7 cellular contexts compared by ENCODE assay signal in genomic region chr2:174341301-174341994, GRCh38. TPM values are rescaled to one million over a fixed set of nuclear protein-coding genes. Genes with fewer than 3 reads are reported as not detected.
A peak's percentile ranks its signal among the peaks of the same experiment; 100 is the strongest.
DNase-seq lines count a peak whose midpoint lies in the region; ATAC-seq and TF ChIP-seq lines count a peak whose summit lies in the region.

No MANE protein-coding gene starts in this region.

- ATAC-seq in HG02885 (IDR thresholded peaks at IDR 0.05; ENCODE audit: poor library complexity, unreplicated experiment), result peak; percentile 56

- DNase-seq in GM10266 (ENCODE audit: extremely low spot score) (peak; percentile 91), NCI-H446 treated with DMSO at 0.1 percent for 48 hours (lab: John Stamatoyannopoulos, UW) (peak; percentile 35), dermis microvascular lymphatic vessel endothelial cell (ENCODE audit: low read depth in 2 of 2) (peak; percentile 63 to 84), lower leg skin (ENCODE audit: low spot score in 2 of 2) (peak; percentile 84 to 97)
- DNase-seq in activated CD4-positive, alpha-beta T cell treated with anti-CD3 and anti-CD28 coated beads, Interleukin-2, amount 50 U/mL, for 24 hours (ENCODE audit: low read depth in 1 of 2, low spot score in 1 of 2), result peak; percentile 80 to 83
- DNase-seq in stimulated activated CD4-positive, alpha-beta T cell treated with anti-CD3 and anti-CD28 coated beads, TNF-alpha, amount 100 ng/mL, for 48 hours (ENCODE audit: low read depth in 3 of 3), result peak; percentile 76 to 83 (median 81)

- no peak overlapping the region for H3K4me3 ChIP-seq in lower leg skin (ENCODE audit: low read depth, poor library complexity, severe bottlenecking)

- 2% methylated on average over 31 of the region's 31 CpGs for WGBS in lower leg skin, 2 donors

- no peak for TF ChIP-seq POLR2A in lower leg skin (IDR thresholded peaks at IDR 0.05)

- intact Hi-C loops in lower leg skin (cut with DNase I; ENCODE audit: low total_unique reads), result loop anchor here (5.0 to 10.0 kb wide), 2 partner anchors 939 to 1317 kb away; no protein-coding TSS in a partner anchor

- TF ChIP-seq CTCF in GM10266 (IDR thresholded peaks at IDR 0.05; ENCODE audit: control insufficient read depth, insufficient read depth, low read depth, missing control alignments) (peak; percentile 97), lower leg skin (IDR thresholded peaks at IDR 0.05) (peak in 1 of 3 donors; percentile 90)

RNA-seq across cellular contexts. Expression of gene SP9, which starts 6.7 kb away (rescaled TPM):
- total RNA-seq in dermis microvascular lymphatic vessel endothelial cell (not detected in 2 replicates), lower leg skin (1 to 10 TPM in 1 of 4 donors, not detected in 3; 1.7 TPM)

RNA-seq across cellular contexts. Expression of gene SCRN3, which starts 54.1 kb away (rescaled TPM):
- total RNA-seq in dermis microvascular lymphatic vessel endothelial cell (13.2 and 14.2 TPM in 2 replicates), lower leg skin (10 to 100 TPM; 10.1 to 14.3 (median 12.9) TPM)

Comparison
In these comparisons a context has a peak if more than half of its experiments do, and no peak if none do; other contexts are left out.
1. DNase-seq: peak in every context shown above with its lines; median percentile 91 in GM10266; 90 in lower leg skin; 82 in activated CD4-positive, alpha-beta T cell treated with anti-CD3 and anti-CD28 coated beads, Interleukin-2, amount 50 U/mL, for 24 hours; 81 in stimulated activated CD4-positive, alpha-beta T cell treated with anti-CD3 and anti-CD28 coated beads, TNF-alpha, amount 100 ng/mL, for 48 hours; 74 in dermis microvascular lymphatic vessel endothelial cell; 35 in NCI-H446 treated with DMSO at 0.1 percent for 48 hours.